ENCODE assay signal across 15 cellular contexts in genomic region chr4:8830611-8831200, GRCh38. TPM values are rescaled to one million over a fixed set of nuclear protein-coding genes. Genes with fewer than 3 reads are reported as not detected.
"Had no signal": no experiment of that assay in that cellular context is flagged by ENCODE, and none has a peak within 500 bp of the region (broad histone marks: within the 10 kb centered on the region; RNA-seq: fewer than 3 reads in every experiment).

No MANE protein-coding gene starts in this region.

- H3K27ac Mint-ChIP-seq: activated CD8-positive, alpha-beta T cell treated with anti-CD3 and anti-CD28 coated beads for 36 hours; activated naive CD8-positive, alpha-beta T cell treated with anti-CD3 and anti-CD28 coated beads for 36 hours; mesothelial cell of epicardium had no signal

- H3K4me1 Mint-ChIP-seq: activated naive CD8-positive, alpha-beta T cell treated with anti-CD3 and anti-CD28 coated beads for 36 hours; mesothelial cell of epicardium had no signal

- H3K4me3 ChIP-seq: uterus had no signal

- H3K27me3 Mint-ChIP-seq: activated CD8-positive, alpha-beta T cell treated with anti-CD3 and anti-CD28 coated beads for 36 hours had no signal

- DNase-seq: activated CD4-positive, alpha-beta T cell treated with anti-CD3 and anti-CD28 coated beads for 4 hours; activated CD8-positive, alpha-beta T cell treated with anti-CD3 and anti-CD28 coated beads for 36 hours; activated naive CD8-positive, alpha-beta T cell treated with anti-CD3 and anti-CD28 coated beads for 36 hours; effector memory CD4-positive, alpha-beta T cell; kidney glomerular epithelial cell; right cardiac atrium; stimulated activated naive CD4-positive, alpha-beta T cell; T-helper 9 cell had no signal

- H3K9me3 Mint-ChIP-seq: activated naive CD8-positive, alpha-beta T cell treated with anti-CD3 and anti-CD28 coated beads for 36 hours had no signal

- H3K36me3 ChIP-seq: uterus had no signal

- H3K4me3 Mint-ChIP-seq: activated CD8-positive, alpha-beta T cell treated with anti-CD3 and anti-CD28 coated beads for 36 hours; activated naive CD8-positive, alpha-beta T cell treated with anti-CD3 and anti-CD28 coated beads for 36 hours; mesothelial cell of epicardium had no signal

- H3K4me1 ChIP-seq: uterus had no signal

- ATAC-seq: activated CD8-positive, alpha-beta T cell treated with anti-CD3 and anti-CD28 coated beads for 36 hours; right cardiac atrium had no signal

- FAIRE-seq: astrocyte, colon had no signal

- H3K36me3 Mint-ChIP-seq: activated naive CD8-positive, alpha-beta T cell treated with anti-CD3 and anti-CD28 coated beads for 36 hours; mesothelial cell of epicardium had no signal

- H3K27me3 ChIP-seq: uterus had no signal

- H3K27ac ChIP-seq: uterus, VCaP had no signal

- H3K9me3 ChIP-seq: uterus had no signal

RNA-seq across cellular contexts. Expression of gene HMX1, which starts 40.9 kb away (rescaled TPM):
- total RNA-seq: activated CD8-positive, alpha-beta T cell treated with anti-CD3 and anti-CD28 coated beads for 36 hours; activated naive CD8-positive, alpha-beta T cell treated with anti-CD3 and anti-CD28 coated beads for 36 hours; epithelial cell of proximal tubule; myocyte; right cardiac atrium had no signal
- polyA plus RNA-seq: right cardiac atrium had no signal
